1 cellular context compared by ENCODE assay signal in the genomic region with DNA sequence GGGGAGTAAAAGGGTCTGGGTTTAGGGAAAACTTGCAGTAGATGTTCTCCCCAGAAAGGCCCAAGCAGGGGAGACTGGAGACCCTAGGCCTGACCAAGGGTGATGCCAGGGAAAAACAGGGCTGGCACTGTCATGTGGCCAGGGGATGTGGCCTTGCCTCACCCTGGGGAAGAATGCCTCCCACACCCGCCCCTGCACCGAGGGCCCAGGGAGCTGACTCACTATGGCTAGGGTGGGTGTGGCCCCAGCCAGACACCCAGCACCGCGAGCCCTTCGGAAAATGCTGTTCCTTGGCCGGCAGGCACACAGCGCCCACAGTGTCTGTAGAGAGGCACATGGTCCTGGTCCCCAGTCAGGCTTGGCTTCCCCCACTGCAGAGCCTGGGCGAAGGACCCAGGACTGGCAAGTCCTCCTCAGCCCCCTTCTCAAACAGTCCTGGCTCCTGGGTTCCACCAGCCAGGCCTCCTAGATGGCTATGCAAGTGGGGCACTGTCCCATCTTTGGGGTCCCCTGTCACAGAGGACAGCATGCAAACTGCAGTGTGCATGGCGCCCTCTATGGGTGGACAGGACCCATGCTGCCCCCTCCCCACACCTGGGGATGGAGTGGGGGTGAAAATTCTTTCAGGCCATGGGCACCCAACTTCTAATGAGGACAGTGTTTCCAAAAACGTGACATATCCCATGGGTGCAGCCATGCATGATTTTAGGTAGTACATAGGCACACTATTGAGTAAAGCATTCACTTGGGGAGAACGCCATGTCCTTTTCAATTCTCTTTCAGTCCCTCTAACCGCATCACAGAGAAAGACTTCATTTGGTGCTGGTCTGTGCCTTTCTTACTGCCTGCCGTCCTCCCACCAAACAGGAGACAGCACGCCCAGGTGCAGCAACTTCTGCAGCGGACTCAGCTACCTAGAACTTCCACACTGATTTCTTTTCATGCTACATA.
TF ChIP-seq lines count a peak whose summit lies in the region.

No MANE protein-coding gene starts in this region.

TF ChIP-seq in K562, 482 proteins besides CTCF, POLR2A, EP300 and RAD21 (continued from another document and continues in another):
- TF ChIP-seq, protein P1, sequence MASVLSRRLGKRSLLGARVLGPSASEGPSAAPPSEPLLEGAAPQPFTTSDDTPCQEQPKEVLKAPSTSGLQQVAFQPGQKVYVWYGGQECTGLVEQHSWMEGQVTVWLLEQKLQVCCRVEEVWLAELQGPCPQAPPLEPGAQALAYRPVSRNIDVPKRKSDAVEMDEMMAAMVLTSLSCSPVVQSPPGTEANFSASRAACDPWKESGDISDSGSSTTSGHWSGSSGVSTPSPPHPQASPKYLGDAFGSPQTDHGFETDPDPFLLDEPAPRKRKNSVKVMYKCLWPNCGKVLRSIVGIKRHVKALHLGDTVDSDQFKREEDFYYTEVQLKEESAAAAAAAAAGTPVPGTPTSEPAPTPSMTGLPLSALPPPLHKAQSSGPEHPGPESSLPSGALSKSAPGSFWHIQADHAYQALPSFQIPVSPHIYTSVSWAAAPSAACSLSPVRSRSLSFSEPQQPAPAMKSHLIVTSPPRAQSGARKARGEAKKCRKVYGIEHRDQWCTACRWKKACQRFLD (CRISPR knock-in tag; IDR thresholded peaks at IDR 0.05): peak; percentile 54; the same call in 1 of the 2 replicates
- TF ChIP-seq REST (CRISPR knock-in tag; IDR thresholded peaks at IDR 0.05; ENCODE audit: low read depth) (peak; percentile 6; the same call in 1 of the 2 replicates), EP400 (IDR thresholded peaks at IDR 0.05) (peak; percentile 86), DPF2 (IDR thresholded peaks at IDR 0.05) (peak; percentile 89), SMAD4 (CRISPR knock-in tag; conservative IDR thresholded peaks at IDR 0.05) (peak; percentile 91), ZBED1 (IDR thresholded peaks at IDR 0.05) (no peak), ZNF316 (IDR thresholded peaks at IDR 0.05) (peak; percentile 84), TRIM24 (IDR thresholded peaks at IDR 0.05) (peak in 1 of 2 experiments; percentile 39; a peak in 2 of 4 replicates), NRF1 (conservative IDR thresholded peaks at IDR 0.05 in 1 of 2, IDR thresholded peaks at IDR 0.05 in 1 of 2) (peak; percentile 24 to 30; a peak in 1 of 4 replicates), ZNF830 (CRISPR knock-in tag; IDR thresholded peaks at IDR 0.05) (no peak), GABPB1 (CRISPR knock-in tag; IDR thresholded peaks at IDR 0.05) (peak; percentile 47; the same call in 1 of the 2 replicates), NFIC (IDR thresholded peaks at IDR 0.05) (no peak), ATF4 (CRISPR knock-in tag; IDR thresholded peaks at IDR 0.05) (no peak), NFATC3 (IDR thresholded peaks at IDR 0.05) (no peak), BRCA1 (IDR thresholded peaks at IDR 0.05) (no peak), BRCA1 (CRISPR knock-in tag; IDR thresholded peaks at IDR 0.05) (no peak), NR2C2 (CRISPR knock-in tag; IDR thresholded peaks at IDR 0.05) (no peak), NR2C2 (tag; IDR thresholded peaks at IDR 0.05) (no peak), USF2 (CRISPR knock-in tag; IDR thresholded peaks at IDR 0.05) (peak; percentile 33; the same call in 1 of the 2 replicates), CHD4 (IDR thresholded peaks at IDR 0.05; ENCODE audit: insufficient read depth, insufficient replicate concordance, low read depth, low read length, poor library complexity, severe bottlenecking) (no peak), ZNF79 (CRISPR knock-in tag; IDR thresholded peaks at IDR 0.05; ENCODE audit: low read depth) (no peak), NR1H2 (CRISPR knock-in tag; IDR thresholded peaks at IDR 0.05) (no peak), SMARCB1 (IDR thresholded peaks at IDR 0.05; ENCODE audit: insufficient read length, low read depth) (no peak), ZNF277 (CRISPR knock-in tag; IDR thresholded peaks at IDR 0.05; ENCODE audit: borderline replicate concordance) (no peak), L3MBTL2 (IDR thresholded peaks at IDR 0.05) (peak; percentile 94), XRCC5 (IDR thresholded peaks at IDR 0.05; ENCODE audit: low read depth, low read length) (no peak), NR2C1 (IDR thresholded peaks at IDR 0.05) (no peak), NR2C1 (tag; IDR thresholded peaks at IDR 0.05) (peak; percentile 63; the same call in 1 of the 2 replicates), ZBTB7A (IDR thresholded peaks at IDR 0.05; ENCODE audit: borderline replicate concordance, control insufficient read depth, low read depth, low read length) (peak; percentile 75), MAFK (IDR thresholded peaks at IDR 0.05; ENCODE audit: low read length) (peak; percentile 44), ZNF140 (CRISPR knock-in tag; IDR thresholded peaks at IDR 0.05) (no peak), SETDB1 (IDR thresholded peaks at IDR 0.05; ENCODE audit: low read length) (no peak)
- TF ChIP-seq, protein P2, sequence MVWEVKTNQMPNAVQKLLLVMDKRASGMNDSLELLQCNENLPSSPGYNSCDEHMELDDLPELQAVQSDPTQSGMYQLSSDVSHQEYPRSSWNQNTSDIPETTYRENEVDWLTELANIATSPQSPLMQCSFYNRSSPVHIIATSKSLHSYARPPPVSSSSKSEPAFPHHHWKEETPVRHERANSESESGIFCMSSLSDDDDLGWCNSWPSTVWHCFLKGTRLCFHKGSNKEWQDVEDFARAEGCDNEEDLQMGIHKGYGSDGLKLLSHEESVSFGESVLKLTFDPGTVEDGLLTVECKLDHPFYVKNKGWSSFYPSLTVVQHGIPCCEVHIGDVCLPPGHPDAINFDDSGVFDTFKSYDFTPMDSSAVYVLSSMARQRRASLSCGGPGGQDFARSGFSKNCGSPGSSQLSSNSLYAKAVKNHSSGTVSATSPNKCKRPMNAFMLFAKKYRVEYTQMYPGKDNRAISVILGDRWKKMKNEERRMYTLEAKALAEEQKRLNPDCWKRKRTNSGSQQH (CRISPR knock-in tag; IDR thresholded peaks at IDR 0.05): 0 out of 2 replicates have a peak, but pooled peaks have one; percentile 47
- TF ChIP-seq, protein P3, sequence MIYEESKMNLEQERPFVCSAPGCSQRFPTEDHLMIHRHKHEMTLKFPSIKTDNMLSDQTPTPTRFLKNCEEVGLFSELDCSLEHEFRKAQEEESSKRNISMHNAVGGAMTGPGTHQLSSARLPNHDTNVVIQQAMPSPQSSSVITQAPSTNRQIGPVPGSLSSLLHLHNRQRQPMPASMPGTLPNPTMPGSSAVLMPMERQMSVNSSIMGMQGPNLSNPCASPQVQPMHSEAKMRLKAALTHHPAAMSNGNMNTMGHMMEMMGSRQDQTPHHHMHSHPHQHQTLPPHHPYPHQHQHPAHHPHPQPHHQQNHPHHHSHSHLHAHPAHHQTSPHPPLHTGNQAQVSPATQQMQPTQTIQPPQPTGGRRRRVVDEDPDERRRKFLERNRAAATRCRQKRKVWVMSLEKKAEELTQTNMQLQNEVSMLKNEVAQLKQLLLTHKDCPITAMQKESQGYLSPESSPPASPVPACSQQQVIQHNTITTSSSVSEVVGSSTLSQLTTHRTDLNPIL (CRISPR knock-in tag; IDR thresholded peaks at IDR 0.05): no peak
- TF ChIP-seq, protein P4, sequence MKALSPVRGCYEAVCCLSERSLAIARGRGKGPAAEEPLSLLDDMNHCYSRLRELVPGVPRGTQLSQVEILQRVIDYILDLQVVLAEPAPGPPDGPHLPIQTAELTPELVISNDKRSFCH (CRISPR knock-in tag; IDR thresholded peaks at IDR 0.05): no peak
- TF ChIP-seq, protein P4 (tag; IDR thresholded peaks at IDR 0.05): peak; percentile 64; the same call in 1 of the 2 replicates
- TF ChIP-seq, protein P5, sequence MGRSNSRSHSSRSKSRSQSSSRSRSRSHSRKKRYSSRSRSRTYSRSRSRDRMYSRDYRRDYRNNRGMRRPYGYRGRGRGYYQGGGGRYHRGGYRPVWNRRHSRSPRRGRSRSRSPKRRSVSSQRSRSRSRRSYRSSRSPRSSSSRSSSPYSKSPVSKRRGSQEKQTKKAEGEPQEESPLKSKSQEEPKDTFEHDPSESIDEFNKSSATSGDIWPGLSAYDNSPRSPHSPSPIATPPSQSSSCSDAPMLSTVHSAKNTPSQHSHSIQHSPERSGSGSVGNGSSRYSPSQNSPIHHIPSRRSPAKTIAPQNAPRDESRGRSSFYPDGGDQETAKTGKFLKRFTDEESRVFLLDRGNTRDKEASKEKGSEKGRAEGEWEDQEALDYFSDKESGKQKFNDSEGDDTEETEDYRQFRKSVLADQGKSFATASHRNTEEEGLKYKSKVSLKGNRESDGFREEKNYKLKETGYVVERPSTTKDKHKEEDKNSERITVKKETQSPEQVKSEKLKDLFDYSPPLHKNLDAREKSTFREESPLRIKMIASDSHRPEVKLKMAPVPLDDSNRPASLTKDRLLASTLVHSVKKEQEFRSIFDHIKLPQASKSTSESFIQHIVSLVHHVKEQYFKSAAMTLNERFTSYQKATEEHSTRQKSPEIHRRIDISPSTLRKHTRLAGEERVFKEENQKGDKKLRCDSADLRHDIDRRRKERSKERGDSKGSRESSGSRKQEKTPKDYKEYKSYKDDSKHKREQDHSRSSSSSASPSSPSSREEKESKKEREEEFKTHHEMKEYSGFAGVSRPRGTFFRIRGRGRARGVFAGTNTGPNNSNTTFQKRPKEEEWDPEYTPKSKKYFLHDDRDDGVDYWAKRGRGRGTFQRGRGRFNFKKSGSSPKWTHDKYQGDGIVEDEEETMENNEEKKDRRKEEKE (IDR thresholded peaks at IDR 0.05; ENCODE audit: borderline replicate concordance in 1 of 2, control insufficient read depth in 1 of 2, low read depth in 2 of 2, low read length in 1 of 2): 0 out of 4 replicates have a peak, but pooled peaks of 1 of the 2 experiments have one; percentile 35
